36 cellular contexts compared by ENCODE assay signal in the genomic region with DNA sequence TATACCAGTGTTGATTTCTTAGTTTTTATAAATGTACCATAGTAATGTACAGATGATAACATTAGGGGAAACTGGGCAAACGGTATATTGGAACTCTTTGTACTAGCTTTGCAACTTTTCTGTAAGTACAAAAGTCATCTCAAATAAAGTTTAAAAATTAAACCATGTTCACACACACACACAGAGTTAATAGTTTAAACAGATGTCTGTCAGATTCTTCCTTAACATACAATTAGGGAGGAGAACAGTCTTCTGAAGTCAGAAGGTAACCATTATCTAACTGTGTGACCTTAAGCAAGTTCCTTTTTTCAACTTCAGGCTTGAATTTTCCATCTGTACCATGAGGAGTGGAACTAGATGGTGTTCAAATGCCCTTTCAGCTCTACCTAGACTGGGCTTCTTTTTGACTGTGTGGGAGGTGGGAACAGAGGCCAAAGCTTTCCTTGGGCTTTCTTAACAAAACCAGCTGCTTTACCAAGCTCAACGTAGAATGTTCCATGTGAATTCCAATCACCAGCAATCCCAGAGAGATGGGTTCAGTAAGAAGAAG.
"Had no signal": no experiment of that assay in that cellular context is flagged by ENCODE, and none has a peak within 500 bp of the region (broad histone marks: within the 10 kb centered on the region; RNA-seq: fewer than 3 reads in every experiment).

No MANE protein-coding gene starts in this region.

- H3K36me3 Mint-ChIP-seq: activated CD4-positive, alpha-beta memory T cell treated with anti-CD3 and anti-CD28 coated beads for 36 hours; activated naive CD4-positive, alpha-beta T cell treated with anti-CD3 and anti-CD28 coated beads, Interleukin-2, amount 10 ng/mL, durations not matched to agents 7 days and 5 days; activated naive CD8-positive, alpha-beta T cell treated with anti-CD3 and anti-CD28 coated beads, Interleukin-2, amount 10 ng/mL, durations not matched to agents 7 days and 5 days had no signal

- H3K9me3 ChIP-seq: ascending aorta, body of pancreas, breast epithelium had no signal

- H3K4me1 Mint-ChIP-seq: activated B cell treated with CpG ODN at 0.5 μM for 24 hours; activated CD4-positive, alpha-beta T cell treated with anti-CD3 and anti-CD28 coated beads, Interleukin-2, amount 10 ng/mL, durations not matched to agents 24 days and 14 days; activated naive CD4-positive, alpha-beta T cell treated with anti-CD3 and anti-CD28 coated beads, Interleukin-2, amount 10 ng/mL, durations not matched to agents 7 days and 5 days; activated naive CD4-positive, alpha-beta T cell treated with anti-CD3 and anti-CD28 coated beads, Interleukin-2, amount 50 U/mL, for 24 hours; activated naive CD8-positive, alpha-beta T cell treated with anti-CD3 and anti-CD28 coated beads, Interleukin-2, amount 10 ng/mL, durations not matched to agents 7 days and 5 days; activated naive CD8-positive, alpha-beta T cell treated with anti-CD3 and anti-CD28 coated beads, Interleukin-2, amount 50 U/mL, for 24 hours; activated T-helper 17 cell treated with anti-CD3 and anti-CD28 coated beads, Interleukin-2, amount 50 U/mL, for 72 hours had no signal

- H3K4me3 ChIP-seq: ascending aorta, body of pancreas, breast epithelium had no signal

- H3K4me1 ChIP-seq: ascending aorta, body of pancreas, breast epithelium had no signal

- H3K27ac ChIP-seq: ascending aorta, body of pancreas, brain microvascular endothelial cell, breast epithelium, VCaP had no signal

- H3K4me3 Mint-ChIP-seq: activated B cell treated with CpG ODN at 0.5 μM for 24 hours; activated CD4-positive, alpha-beta memory T cell treated with anti-CD3 and anti-CD28 coated beads for 36 hours; activated CD4-positive, alpha-beta T cell treated with anti-CD3 and anti-CD28 coated beads, Interleukin-2, amount 10 ng/mL, durations not matched to agents 24 days and 14 days; activated CD8-positive, alpha-beta T cell treated with anti-CD3 and anti-CD28 coated beads for 36 hours; activated naive CD4-positive, alpha-beta T cell treated with anti-CD3 and anti-CD28 coated beads, Interleukin-2, amount 10 ng/mL, durations not matched to agents 7 days and 5 days; activated naive CD4-positive, alpha-beta T cell treated with anti-CD3 and anti-CD28 coated beads, Interleukin-2, amount 50 U/mL, for 24 hours; activated naive CD8-positive, alpha-beta T cell; activated naive CD8-positive, alpha-beta T cell treated with anti-CD3 and anti-CD28 coated beads, Interleukin-2, amount 10 ng/mL, durations not matched to agents 7 days and 5 days; activated naive CD8-positive, alpha-beta T cell treated with anti-CD3 and anti-CD28 coated beads, Interleukin-2, amount 50 U/mL, for 24 hours; activated T-cell treated with anti-CD3 and anti-CD28 coated beads, Interleukin-2, amount 50 U/mL, for 4 hours; activated T-cell treated with anti-CD3 and anti-CD28 coated beads, Interleukin-2, amount 50 U/mL, for 72 hours; activated T-helper 1 cell treated with anti-CD3 and anti-CD28 coated beads, Interleukin-12 subunit alpha, Interleukin-12 subunit beta, Interleukin-2, Interleukin-4 antibody, amounts not matched to agents 30 ng/mL and 10 ng/mL and 1 ng/mL, durations not matched to agents 14 hours and 24 hours and 36 hours; activated T-helper 17 cell treated with anti-CD3 and anti-CD28 coated beads, Interleukin-2, amount 50 U/mL, for 72 hours; T-helper 1 cell treated with Interleukin-12 subunit alpha and Interleukin-12 subunit beta and Interleukin-4 antibody, amounts not matched to agents 30 μg/mL and 1 μg/mL, for 36 hours; T-helper 2 cell treated with Interferon-gamma antibody and Interleukin-4, amounts not matched to agents 5 μg/mL and 100 μg/mL, for 36 hours had no signal

- DNase-seq: activated B cell treated with CpG ODN at 0.5 μM for 24 hours; activated CD4-positive, alpha-beta memory T cell treated with anti-CD3 and anti-CD28 coated beads for 36 hours; activated CD4-positive, alpha-beta T cell treated with anti-CD3 and anti-CD28 coated beads for 4 hours; activated CD4-positive, alpha-beta T cell treated with anti-CD3 and anti-CD28 coated beads, Interleukin-2, amount 10 ng/mL, durations not matched to agents 24 days and 14 days; activated CD4-positive, alpha-beta T cell treated with anti-CD3 and anti-CD28 coated beads, Interleukin-2, amount 50 U/mL, for 1 hour; activated CD4-positive, alpha-beta T cell treated with anti-CD3 and anti-CD28 coated beads, Interleukin-2, amount 50 U/mL, for 4 hours; activated CD4-positive, CD25-positive, alpha-beta regulatory T cell treated with anti-CD3 and anti-CD28 coated beads, Interleukin-2, amount 50 U/mL, for 72 hours; activated CD8-positive, alpha-beta memory T cell treated with anti-CD3 and anti-CD28 coated beads, Interleukin-2, amount 50 U/mL, for 4 hours; activated CD8-positive, alpha-beta T cell treated with anti-CD3 and anti-CD28 coated beads for 36 hours; activated gamma-delta T cell; activated naive CD4-positive, alpha-beta T cell treated with anti-CD3 and anti-CD28 coated beads, Interleukin-2, amount 10 ng/mL, durations not matched to agents 7 days and 5 days; activated naive CD4-positive, alpha-beta T cell treated with Interleukin-2 at 50 U/mL for 16 hours; activated naive CD8-positive, alpha-beta T cell treated with anti-CD3 and anti-CD28 coated beads, Interleukin-2, amount 10 ng/mL, durations not matched to agents 7 days and 5 days; activated naive CD8-positive, alpha-beta T cell treated with anti-CD3 and anti-CD28 coated beads, Interleukin-2, amount 50 U/mL, for 24 hours; activated T-cell treated with anti-CD3 and anti-CD28 coated beads for 4 hours; activated T-cell treated with anti-CD3 and anti-CD28 coated beads, Interleukin-2, amount 50 U/mL, for 1 hour; activated T-cell treated with anti-CD3 and anti-CD28 coated beads, Interleukin-2, amount 50 U/mL, for 4 hours; activated T-cell treated with anti-CD3 and anti-CD28 coated beads, Interleukin-2, amount 50 U/mL, for 72 hours; amygdala; anterior cingulate cortex; body of pancreas; brain microvascular endothelial cell; central memory CD4-positive, alpha-beta T cell; T-helper 1 cell; T-helper 2 cell; T-helper 9 cell had no signal

- H3K9me3 Mint-ChIP-seq: activated B cell treated with CpG ODN at 0.5 μM for 24 hours; activated CD4-positive, alpha-beta memory T cell treated with anti-CD3 and anti-CD28 coated beads for 36 hours; activated CD4-positive, alpha-beta T cell treated with anti-CD3 and anti-CD28 coated beads, Interleukin-2, amount 10 ng/mL, durations not matched to agents 24 days and 14 days; activated CD8-positive, alpha-beta T cell treated with anti-CD3 and anti-CD28 coated beads for 36 hours; activated naive CD4-positive, alpha-beta T cell treated with anti-CD3 and anti-CD28 coated beads, Interleukin-2, amount 10 ng/mL, durations not matched to agents 7 days and 5 days; activated naive CD4-positive, alpha-beta T cell treated with anti-CD3 and anti-CD28 coated beads, Interleukin-2, amount 50 U/mL, for 24 hours; activated naive CD8-positive, alpha-beta T cell treated with anti-CD3 and anti-CD28 coated beads, Interleukin-2, amount 50 U/mL, for 24 hours; activated T-cell treated with anti-CD3 and anti-CD28 coated beads, Interleukin-2, amount 50 U/mL, for 4 hours; activated T-helper 17 cell treated with anti-CD3 and anti-CD28 coated beads, Interleukin-2, amount 50 U/mL, for 72 hours; T-helper 2 cell treated with Interferon-gamma antibody and Interleukin-4, amounts not matched to agents 5 μg/mL and 100 μg/mL, for 36 hours had no signal

- H3K36me3 ChIP-seq: ascending aorta, brain microvascular endothelial cell, breast epithelium had no signal

- ATAC-seq: activated CD8-positive, alpha-beta T cell treated with anti-CD3 and anti-CD28 coated beads for 36 hours; activated naive CD8-positive, alpha-beta T cell treated with anti-CD3 and anti-CD28 coated beads, Interleukin-2, amount 50 U/mL, for 24 hours; activated T-cell treated with anti-CD3 and anti-CD28 coated beads, Interleukin-2, amount 50 U/mL, for 4 hours; activated T-cell treated with anti-CD3 and anti-CD28 coated beads, Interleukin-2, amount 50 U/mL, for 72 hours; activated T-helper 17 cell treated with anti-CD3 and anti-CD28 coated beads, Interleukin-2, amount 50 U/mL, for 72 hours; body of pancreas had no signal

- H3K27ac Mint-ChIP-seq: activated B cell treated with CpG ODN at 0.5 μM for 24 hours; activated CD4-positive, alpha-beta memory T cell treated with anti-CD3 and anti-CD28 coated beads for 36 hours; activated CD4-positive, alpha-beta T cell treated with anti-CD3 and anti-CD28 coated beads, Interleukin-2, amount 10 ng/mL, durations not matched to agents 24 days and 14 days; activated CD8-positive, alpha-beta T cell treated with anti-CD3 and anti-CD28 coated beads for 36 hours; activated naive CD4-positive, alpha-beta T cell treated with anti-CD3 and anti-CD28 coated beads, Interleukin-2, amount 10 ng/mL, durations not matched to agents 7 days and 5 days; activated naive CD4-positive, alpha-beta T cell treated with anti-CD3 and anti-CD28 coated beads, Interleukin-2, amount 50 U/mL, for 24 hours; activated naive CD8-positive, alpha-beta T cell; activated naive CD8-positive, alpha-beta T cell treated with anti-CD3 and anti-CD28 coated beads, Interleukin-2, amount 10 ng/mL, durations not matched to agents 7 days and 5 days; activated naive CD8-positive, alpha-beta T cell treated with anti-CD3 and anti-CD28 coated beads, Interleukin-2, amount 50 U/mL, for 24 hours; activated T-cell treated with anti-CD3 and anti-CD28 coated beads, Interleukin-2, amount 50 U/mL, for 72 hours; activated T-helper 1 cell treated with anti-CD3 and anti-CD28 coated beads, Interleukin-12 subunit alpha, Interleukin-12 subunit beta, Interleukin-2, Interleukin-4 antibody, amounts not matched to agents 30 ng/mL and 10 ng/mL and 1 ng/mL, durations not matched to agents 14 hours and 24 hours and 36 hours; activated T-helper 17 cell treated with anti-CD3 and anti-CD28 coated beads, Interleukin-2, amount 50 U/mL, for 72 hours; T-helper 1 cell treated with Interleukin-12 subunit alpha and Interleukin-12 subunit beta and Interleukin-4 antibody, amounts not matched to agents 30 μg/mL and 1 μg/mL, for 36 hours; T-helper 2 cell treated with Interferon-gamma antibody and Interleukin-4, amounts not matched to agents 5 μg/mL and 100 μg/mL, for 36 hours had no signal

- H3K27me3 Mint-ChIP-seq: activated B cell treated with CpG ODN at 0.5 μM for 24 hours; activated CD4-positive, alpha-beta memory T cell treated with anti-CD3 and anti-CD28 coated beads for 36 hours; activated CD4-positive, alpha-beta T cell treated with anti-CD3 and anti-CD28 coated beads, Interleukin-2, amount 10 ng/mL, durations not matched to agents 24 days and 14 days; activated CD8-positive, alpha-beta T cell treated with anti-CD3 and anti-CD28 coated beads for 36 hours; activated naive CD4-positive, alpha-beta T cell treated with anti-CD3 and anti-CD28 coated beads, Interleukin-2, amount 10 ng/mL, durations not matched to agents 7 days and 5 days; activated naive CD8-positive, alpha-beta T cell; activated naive CD8-positive, alpha-beta T cell treated with anti-CD3 and anti-CD28 coated beads, Interleukin-2, amount 10 ng/mL, durations not matched to agents 7 days and 5 days; activated naive CD8-positive, alpha-beta T cell treated with anti-CD3 and anti-CD28 coated beads, Interleukin-2, amount 50 U/mL, for 24 hours; activated T-helper 17 cell treated with anti-CD3 and anti-CD28 coated beads, Interleukin-2, amount 50 U/mL, for 72 hours had no signal

- FAIRE-seq: TTC549 had no signal
